Comparison of ENCODE assay signal across 15 cellular contexts in the genomic region with DNA sequence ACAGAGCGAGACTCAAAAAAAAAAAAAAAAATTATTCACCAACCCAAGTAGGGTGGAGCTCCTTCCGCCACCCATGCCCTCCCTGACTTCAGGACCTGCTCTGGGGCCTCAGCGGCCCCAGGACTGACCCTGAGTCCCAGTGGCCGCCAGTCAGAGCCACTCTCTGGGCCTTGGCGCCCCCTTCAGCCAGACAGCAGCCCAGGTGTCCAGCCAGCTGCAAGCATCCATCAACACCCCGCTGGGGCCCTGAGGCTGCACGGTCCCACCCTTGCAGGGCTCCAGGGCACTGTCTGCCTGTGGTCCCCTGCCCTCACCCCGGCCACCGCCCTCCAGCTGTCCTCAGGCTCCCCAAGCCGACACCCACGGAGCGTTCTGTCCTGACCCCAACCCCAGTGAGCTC. TPM values are rescaled to one million over a fixed set of nuclear protein-coding genes. Genes with fewer than 3 reads are reported as not detected.
DNase-seq lines count a peak whose midpoint lies in the region; ATAC-seq, FAIRE-seq and TF ChIP-seq lines count a peak whose summit lies in the region.
"Had no signal": no experiment of that assay in that cellular context is flagged by ENCODE, and none has a peak within 500 bp of the region (broad histone marks: within the 10 kb centered on the region; RNA-seq: fewer than 3 reads in every experiment).

No MANE protein-coding gene starts in this region.

- no peak overlapping the region for H4K91ac ChIP-seq in H1 (replicated peaks; ENCODE audit: insufficient read length, low read length)

- no peak overlapping the region for H3K23ac ChIP-seq in H1 (ENCODE audit: insufficient read length)

- TF ChIP-seq RAD21 in H1 (IDR thresholded peaks at IDR 0.05 in 1 of 2, conservative IDR thresholded peaks at IDR 0.05 in 1 of 2; ENCODE audit: low read depth in 2 of 2, low read length in 2 of 2) = peak; percentile 62 to 77

- DNase-seq in activated CD8-positive, alpha-beta T cell treated with anti-CD3 and anti-CD28 coated beads for 36 hours = peak; percentile 26
- no peak for DNase-seq in activated CD8-positive, alpha-beta T cell treated with anti-CD3 and anti-CD28 coated beads, Interleukin-2, amount 10 ng/mL, durations not matched to agents 7 days and 5 days
- no peak for DNase-seq in H1 (ENCODE audit: low read depth in 1 of 2, low spot score in 2 of 2)
- DNase-seq in gastrocnemius medialis = peak in 1 of 2 donors; percentile 56
- DNase-seq in vagina (ENCODE audit: extremely low spot score in 2 of 2) = no peak
- no peak for DNase-seq in NCI-H128 (lab: John Stamatoyannopoulos, UW; ENCODE audit: unreplicated experiment)
- DNase-seq: aorta, transverse colon had no signal

- no peak overlapping the region for H3K4me3 Mint-ChIP-seq in activated CD8-positive, alpha-beta T cell treated with anti-CD3 and anti-CD28 coated beads for 36 hours
- no peak overlapping the region for H3K4me3 Mint-ChIP-seq in activated CD8-positive, alpha-beta T cell treated with anti-CD3 and anti-CD28 coated beads, Interleukin-2, amount 10 ng/mL, durations not matched to agents 7 days and 5 days

- no peak overlapping the region for H3K27ac Mint-ChIP-seq in activated CD8-positive, alpha-beta T cell treated with anti-CD3 and anti-CD28 coated beads for 36 hours
- no peak overlapping the region for H3K27ac Mint-ChIP-seq in activated CD8-positive, alpha-beta T cell treated with anti-CD3 and anti-CD28 coated beads, Interleukin-2, amount 10 ng/mL, durations not matched to agents 7 days and 5 days

- no peak overlapping the region for H2AK5ac ChIP-seq in H1 (ENCODE audit: low read depth, low read length)

- H3K36me3 Mint-ChIP-seq in activated CD8-positive, alpha-beta T cell treated with anti-CD3 and anti-CD28 coated beads for 36 hours (ENCODE audit: low read depth) = no peaks in the 10 kb centered on the region
- H3K36me3 Mint-ChIP-seq in activated CD8-positive, alpha-beta T cell treated with anti-CD3 and anti-CD28 coated beads, Interleukin-2, amount 10 ng/mL, durations not matched to agents 7 days and 5 days (ENCODE audit: low read depth) = no peaks in the 10 kb centered on the region

- H3K27me3 ChIP-seq in Loucy (ENCODE audit: insufficient read depth, low read length, poor library complexity, severe bottlenecking) (no peaks in the 10 kb centered on the region), H1 (replicated peaks in 1 of 4; ENCODE audit: control insufficient read depth in 3 of 4, extremely low read depth in 1 of 4, insufficient read depth in 3 of 4, low read length in 3 of 4) (peaks cover 0 to 12% (median 8%) of the 10 kb centered on the region in 4 experiments; a peak in 6 of 7 replicates), gastrocnemius medialis (peaks cover 6 to 16% (median 6%) of the 10 kb centered on the region in 3 donors), vagina (peaks cover 6% of the 10 kb centered on the region)

- no peak for TF ChIP-seq CTCF in activated CD8-positive, alpha-beta T cell treated with anti-CD3 and anti-CD28 coated beads for 36 hours (IDR thresholded peaks at IDR 0.05)
- TF ChIP-seq CTCF in Loucy (conservative IDR thresholded peaks at IDR 0.05; ENCODE audit: low read length) = peak; percentile 44
- TF ChIP-seq CTCF in H1 (IDR thresholded peaks at IDR 0.05; ENCODE audit: control extremely low read depth in 1 of 3, insufficient read depth in 1 of 3, low read depth in 1 of 3, low read length in 3 of 3) = peak; percentile 53 to 59 (median 57)
- TF ChIP-seq CTCF in gastrocnemius medialis (IDR thresholded peaks at IDR 0.05 in 4 of 5, conservative IDR thresholded peaks at IDR 0.05 in 1 of 5) = no peak
- TF ChIP-seq CTCF in vagina (IDR thresholded peaks at IDR 0.05) = no peak

- no peak for ATAC-seq in activated CD8-positive, alpha-beta T cell treated with anti-CD3 and anti-CD28 coated beads for 36 hours
- ATAC-seq in activated CD8-positive, alpha-beta T cell treated with anti-CD3 and anti-CD28 coated beads, Interleukin-2, amount 10 ng/mL, durations not matched to agents 7 days and 5 days = no peak
- peak; percentile 10 for ATAC-seq in gastrocnemius medialis
- ATAC-seq in esophagus mucosa = no peak

- in situ Hi-C loops in gastrocnemius medialis (cut with MboI; ENCODE audit: low sequenced_read_pairs in 4 of 4) = no loop called here

- no peak overlapping the region for H2BK5ac ChIP-seq in H1 (ENCODE audit: low read depth, low read length)

- WGBS in H1 (ENCODE audit: extremely low coverage in 1 of 2, insufficient coverage in 1 of 2, insufficient read length in 1 of 2, insufficient replicate concordance in 2 of 2, low coverage in 1 of 2, low lambda C conversion rate in 2 of 2, missing lambda C conversion rate in 1 of 2), 2 experiments = 82% methylated on average over 4 of the region's 12 CpGs; no CpG with 5 or more reads in 1 of the 2 experiments

- H2AFZ ChIP-seq in Loucy (ENCODE audit: low read length) = no peak overlapping the region
- H2AFZ ChIP-seq in H1 (ENCODE audit: low read length) = no peak overlapping the region

- H3K18ac ChIP-seq in H1 (ENCODE audit: extremely low read depth, low read length) = no peak overlapping the region

- no peak overlapping the region for H2BK12ac ChIP-seq in H1 (ENCODE audit: low read depth, low read length)

- no peaks in the 10 kb centered on the region for H3K79me1 ChIP-seq in H1 (ENCODE audit: low read depth, low read length)

- H3K23me2 ChIP-seq in H1 (ENCODE audit: low read depth, low read length) = peaks cover 2% of the 10 kb centered on the region; the same call in 1 of the 2 replicates

- peaks cover 27% of the 10 kb centered on the region for H3K27me3 Mint-ChIP-seq in activated CD8-positive, alpha-beta T cell treated with anti-CD3 and anti-CD28 coated beads for 36 hours
- H3K27me3 Mint-ChIP-seq in activated CD8-positive, alpha-beta T cell treated with anti-CD3 and anti-CD28 coated beads, Interleukin-2, amount 10 ng/mL, durations not matched to agents 7 days and 5 days (ENCODE audit: low read depth) = peaks cover 6% of the 10 kb centered on the region

- H4K5ac ChIP-seq in H1 (ENCODE audit: insufficient read length, low read depth, low read length) = no peak overlapping the region

- no peak overlapping the region for H3K14ac ChIP-seq in H1 (ENCODE audit: insufficient read length)

- POLR2A ChIA-PET in activated CD8-positive, alpha-beta T cell treated with anti-CD3 and anti-CD28 coated beads for 36 hours (lab: Charles Lee) = no interaction called here
- POLR2A ChIA-PET in activated CD8-positive, alpha-beta T cell treated with anti-CD3 and anti-CD28 coated beads, Interleukin-2, amount 10 ng/mL, durations not matched to agents 7 days and 5 days (lab: Charles Lee) = no interaction called here
- POLR2A ChIA-PET in H1 (lab: Charles Lee; ENCODE audit: partially characterized antibody) = interaction anchor here (0.6 to 1.9 kb wide), 6 partner anchors 12 to 213 kb away, joined by 3 to 6 read pairs (median 4); partner anchors contain the start of genes KCNQ2 and PPDPF

- no peak overlapping the region for H3K9ac ChIP-seq in Loucy (ENCODE audit: low read depth, low read length, poor library complexity, severe bottlenecking)
- no peak overlapping the region for H3K9ac ChIP-seq in H1 (replicated peaks in 1 of 4; ENCODE audit: extremely low read depth in 1 of 4, low read depth in 3 of 4, low read length in 3 of 4)

- no peak overlapping the region for H4K8ac ChIP-seq in H1 (ENCODE audit: extremely low read depth, insufficient read depth, low read length)

- H3K4me2 ChIP-seq in Loucy (ENCODE audit: low read depth, low read length, poor library complexity, severe bottlenecking) (no peak overlapping the region), H1 (ENCODE audit: insufficient read depth in 1 of 2, low read depth in 2 of 2, low read length in 2 of 2) (no peak overlapping the region)

- H3K56ac ChIP-seq in H1 (replicated peaks; ENCODE audit: insufficient read length, low read depth, low read length) = no peak overlapping the region

- H2BK120ac ChIP-seq in H1 (replicated peaks; ENCODE audit: low read depth, low read length) = no peak overlapping the region

- no peaks in the 10 kb centered on the region for H4K20me1 ChIP-seq in Loucy (ENCODE audit: insufficient read depth, low read length, poor library complexity, severe bottlenecking)
- H4K20me1 ChIP-seq in H1 (replicated peaks in 1 of 2; ENCODE audit: control insufficient read depth in 1 of 2, insufficient read depth in 2 of 2, low read length in 2 of 2) = no peaks in the 10 kb centered on the region

- H2BK20ac ChIP-seq in H1 (ENCODE audit: low read length) = no peak overlapping the region

- no peak overlapping the region for H3K4ac ChIP-seq in H1 (replicated peaks; ENCODE audit: insufficient read length, low read depth, low read length)

- no peaks in the 10 kb centered on the region for H3K4me1 Mint-ChIP-seq in activated CD8-positive, alpha-beta T cell treated with anti-CD3 and anti-CD28 coated beads for 36 hours (ENCODE audit: low read depth)
- no peaks in the 10 kb centered on the region for H3K4me1 Mint-ChIP-seq in activated CD8-positive, alpha-beta T cell treated with anti-CD3 and anti-CD28 coated beads, Interleukin-2, amount 10 ng/mL, durations not matched to agents 7 days and 5 days (ENCODE audit: low read depth)

- H3K36me3 ChIP-seq in Loucy (ENCODE audit: insufficient read depth, low read length) = no peaks in the 10 kb centered on the region
- no peaks in the 10 kb centered on the region for H3K36me3 ChIP-seq in H1 (ENCODE audit: control insufficient read depth in 2 of 4, insufficient read depth in 4 of 4, low read length in 3 of 4)
- H3K36me3 ChIP-seq in gastrocnemius medialis = peaks cover 0 to 2% of the 10 kb centered on the region in 2 donors
- no peaks in the 10 kb centered on the region for H3K36me3 ChIP-seq in vagina
- H3K36me3 ChIP-seq: prostate gland, transverse colon had no signal

- no peaks in the 10 kb centered on the region for H3K79me2 ChIP-seq in Loucy (ENCODE audit: insufficient read depth, low read length)
- no peaks in the 10 kb centered on the region for H3K79me2 ChIP-seq in H1 (ENCODE audit: control insufficient read depth in 1 of 2, insufficient read depth in 2 of 2, low read length in 2 of 2)

- no peak overlapping the region for H3K4me3 ChIP-seq in Loucy (ENCODE audit: low read length, poor library complexity, severe bottlenecking)
- H3K4me3 ChIP-seq in H1 (ENCODE audit: extremely low read depth in 1 of 4, insufficient read depth in 2 of 4, low read depth in 3 of 4, low read length in 4 of 4) = no peak overlapping the region
- H3K4me3 ChIP-seq in gastrocnemius medialis = no peak overlapping the region
- H3K4me3 ChIP-seq in vagina = no peak overlapping the region
- H3K4me3 ChIP-seq: prostate gland, transverse colon had no signal

- CTCF ChIA-PET in activated CD8-positive, alpha-beta T cell treated with anti-CD3 and anti-CD28 coated beads for 36 hours (lab: Charles Lee) = interaction anchor here (0.8 kb wide), 1 partner anchor 13 kb away, joined by 3 read pairs; no protein-coding TSS in a partner anchor
- CTCF ChIA-PET in activated CD8-positive, alpha-beta T cell treated with anti-CD3 and anti-CD28 coated beads, Interleukin-2, amount 10 ng/mL, durations not matched to agents 7 days and 5 days (lab: Charles Lee) = interaction anchor here (1.9 kb wide), 1 partner anchor 13 kb away, joined by 6 read pairs; no protein-coding TSS in a partner anchor
- CTCF ChIA-PET in H1 (lab: Charles Lee; ENCODE audit: partially characterized antibody) = interaction anchor here (0.6 to 4.8 kb wide), 16 partner anchors 8 to 490 kb away, joined by 3 to 39 read pairs (median 4); partner anchors contain the start of gene PTK6

- no peaks in the 10 kb centered on the region for H3K9me3 Mint-ChIP-seq in activated CD8-positive, alpha-beta T cell treated with anti-CD3 and anti-CD28 coated beads for 36 hours
- H3K9me3 Mint-ChIP-seq in activated CD8-positive, alpha-beta T cell treated with anti-CD3 and anti-CD28 coated beads, Interleukin-2, amount 10 ng/mL, durations not matched to agents 7 days and 5 days (ENCODE audit: insufficient read depth) = no peaks in the 10 kb centered on the region

- TF ChIP-seq POLR2A in H1 (IDR thresholded peaks at IDR 0.05; ENCODE audit: control extremely low read depth in 1 of 2, low read depth in 2 of 2, low read length in 2 of 2) (no peak), gastrocnemius medialis (IDR thresholded peaks at IDR 0.05) (no peak), vagina (IDR thresholded peaks at IDR 0.05) (no peak)

- H3K9me3 ChIP-seq in Loucy (ENCODE audit: insufficient read depth, low read depth, low read length) = no peaks in the 10 kb centered on the region
- H3K9me3 ChIP-seq in H1 (ENCODE audit: insufficient read depth in 2 of 2, low read depth in 1 of 2, low read length in 1 of 2) = peaks cover 4% of the 10 kb centered on the region in 2 experiments; a peak in 1 of 4 replicates
- no peaks in the 10 kb centered on the region for H3K9me3 ChIP-seq in gastrocnemius medialis
- H3K9me3 ChIP-seq in vagina = no peaks in the 10 kb centered on the region
- H3K9me3 ChIP-seq: prostate gland, transverse colon had no signal

- no peak for TF ChIP-seq EP300 in H1 (IDR thresholded peaks at IDR 0.05; ENCODE audit: borderline replicate concordance in 1 of 2, low read depth in 2 of 2, low read length in 2 of 2)

- H3K4me1 ChIP-seq in Loucy (ENCODE audit: insufficient read depth, low read length, poor library complexity, severe bottlenecking) = peaks cover 9% of the 10 kb centered on the region
- peaks cover 0 to 29% (median 16%) of the 10 kb centered on the region in 4 experiments; a peak in 5 of 7 replicates for H3K4me1 ChIP-seq in H1 (replicated peaks in 1 of 4; ENCODE audit: control insufficient read depth in 3 of 4, insufficient read depth in 4 of 4, low read length in 3 of 4)
- H3K4me1 ChIP-seq in gastrocnemius medialis = peaks cover 0 to 5% of the 10 kb centered on the region in 2 donors
- H3K4me1 ChIP-seq in vagina = no peaks in the 10 kb centered on the region
- H3K4me1 ChIP-seq: prostate gland, transverse colon had no signal

- H3K27ac ChIP-seq in H1 (ENCODE audit: low read depth, low read length) (no peak overlapping the region), gastrocnemius medialis (no peak overlapping the region), vagina (no peak overlapping the region)
- H3K27ac ChIP-seq: prostate gland, transverse colon had no signal

- H3K9me2 ChIP-seq in Loucy (replicated peaks; ENCODE audit: low read depth, low read length) = no peaks in the 10 kb centered on the region

- H3F3A ChIP-seq in Loucy (ENCODE audit: low read depth) = no peaks in the 10 kb centered on the region

- intact Hi-C loops in activated CD8-positive, alpha-beta T cell treated with anti-CD3 and anti-CD28 coated beads for 36 hours (cut with micrococcal nuclease) = no loop called here
- intact Hi-C loops in gastrocnemius medialis (cut with DNase I; ENCODE audit: low total_unique reads) = no loop called here
- intact Hi-C loops in vagina (cut with DNase I) = no loop called here

- no peak overlapping the region for H2BK15ac ChIP-seq in H1 (ENCODE audit: low read length)

- FAIRE-seq in H1 (lab: Jason Lieb, UNC) = no peak
- FAIRE-seq: GM19239 had no signal

RNA-seq across cellular contexts. Expression of gene KCNQ2, which starts 11.4 kb away (rescaled TPM):
- not detected for total RNA-seq in activated CD8-positive, alpha-beta T cell treated with anti-CD3 and anti-CD28 coated beads for 36 hours
- not detected for total RNA-seq in activated CD8-positive, alpha-beta T cell treated with anti-CD3 and anti-CD28 coated beads, Interleukin-2, amount 10 ng/mL, durations not matched to agents 7 days and 5 days
- total RNA-seq in H1 (2021; fragmentation: NEBNext Ultra II Directional; extraction: Animal tissue kit (Norgen Biotek cat#: 25700)) = 82.6 and 88.6 TPM in 2 replicates
- polyA plus RNA-seq in H1 (2011; rRNA removed) = 243 and 277 TPM in 2 replicates
- polyA plus RNA-seq in H1 (2011; cell fraction: cytosol; rRNA removed) = 174 TPM
- 206 TPM for polyA plus RNA-seq in H1 (2011; cell fraction: nucleus; rRNA removed)
- polyA plus RNA-seq in H1 (2012, experiment 1 of 2) = 41.9 to 107 TPM (median 94.0 TPM) in 4 replicates
- polyA plus RNA-seq in H1 (2012, experiment 2 of 2) = 88.7 TPM
- polyA plus RNA-seq in H1 (2013, experiment 1 of 2) = 72.4 TPM
- 73.2 TPM for polyA plus RNA-seq in H1 (2013, experiment 2 of 2)
- 40.5 and 42.0 TPM in 2 replicates for polyA minus RNA-seq in H1 (2011; rRNA and poly(A)+ RNA removed)
- 39.6 TPM for polyA minus RNA-seq in H1 (2011; cell fraction: cytosol; rRNA and poly(A)+ RNA removed)
- 33.1 TPM for polyA minus RNA-seq in H1 (2011; cell fraction: nucleus; rRNA and poly(A)+ RNA removed)
- total RNA-seq in gastrocnemius medialis = not detected
- not detected for total RNA-seq in esophagus mucosa
- total RNA-seq in vagina = 1.2 TPM
- total RNA-seq: aorta; dermis microvascular lymphatic vessel endothelial cell; T-helper 1 cell treated with Interleukin-12 subunit alpha and Interleukin-12 subunit beta and Interleukin-4 antibody, amounts not matched to agents 30 ng/mL and 1 ng/mL, for 36 hours had no signal
- polyA plus RNA-seq: aorta had no signal

RNA-seq across cellular contexts. Expression of gene EEF1A2, which starts 15.0 kb away (rescaled TPM):
- total RNA-seq in activated CD8-positive, alpha-beta T cell treated with anti-CD3 and anti-CD28 coated beads for 36 hours = 1 to 10 TPM; 1.4 to 2.2 TPM
- not detected for total RNA-seq in activated CD8-positive, alpha-beta T cell treated with anti-CD3 and anti-CD28 coated beads, Interleukin-2, amount 10 ng/mL, durations not matched to agents 7 days and 5 days
- total RNA-seq in H1 (2021; fragmentation: NEBNext Ultra II Directional; extraction: Animal tissue kit (Norgen Biotek cat#: 25700)) = 25.8 and 27.9 TPM in 2 replicates
- polyA plus RNA-seq in H1 (2011; rRNA removed) = 7.4 and 17.5 TPM in 2 replicates
- polyA plus RNA-seq in H1 (2011; cell fraction: cytosol; rRNA removed) = 15.5 TPM
- polyA plus RNA-seq in H1 (2011; cell fraction: nucleus; rRNA removed) = 33.5 TPM
- 25.2 to 45.3 TPM (median 39.3 TPM) in 4 replicates for polyA plus RNA-seq in H1 (2012, experiment 1 of 2)
- 22.6 TPM for polyA plus RNA-seq in H1 (2012, experiment 2 of 2)
- 26.8 TPM for polyA plus RNA-seq in H1 (2013, experiment 1 of 2)
- 25.5 TPM for polyA plus RNA-seq in H1 (2013, experiment 2 of 2)
- polyA minus RNA-seq in H1 (2011; rRNA and poly(A)+ RNA removed) = 6.0 and 11.9 TPM in 2 replicates
- polyA minus RNA-seq in H1 (2011; cell fraction: cytosol; rRNA and poly(A)+ RNA removed) = 20.6 TPM
- polyA minus RNA-seq in H1 (2011; cell fraction: nucleus; rRNA and poly(A)+ RNA removed) = 13.6 TPM
- total RNA-seq in gastrocnemius medialis = 1,000 to 10,000 TPM; 1,736 to 2,603 (median 2,395) TPM
- 0.76 TPM for total RNA-seq in esophagus mucosa
- 9.8 TPM for total RNA-seq in vagina

RNA-seq across cellular contexts. Expression of gene PPDPF, which starts 36.7 kb away (rescaled TPM):
- total RNA-seq in activated CD8-positive, alpha-beta T cell treated with anti-CD3 and anti-CD28 coated beads for 36 hours = 100 to 1,000 TPM; 193 to 226 TPM
- total RNA-seq in activated CD8-positive, alpha-beta T cell treated with anti-CD3 and anti-CD28 coated beads, Interleukin-2, amount 10 ng/mL, durations not matched to agents 7 days and 5 days = 100 to 1,000 TPM; 292 to 296 TPM
- total RNA-seq in H1 (2021; fragmentation: NEBNext Ultra II Directional; extraction: Animal tissue kit (Norgen Biotek cat#: 25700)) = 125 and 138 TPM in 2 replicates
- 30.5 and 49.9 TPM in 2 replicates for polyA plus RNA-seq in H1 (2011; rRNA removed)
- polyA plus RNA-seq in H1 (2011; cell fraction: cytosol; rRNA removed) = 13.6 TPM
- polyA plus RNA-seq in H1 (2011; cell fraction: nucleus; rRNA removed) = 40.2 TPM
- polyA plus RNA-seq in H1 (2012, experiment 1 of 2) = 38.8 to 127 TPM (median 112 TPM) in 4 replicates
- polyA plus RNA-seq in H1 (2012, experiment 2 of 2) = 66.7 TPM
- polyA plus RNA-seq in H1 (2013, experiment 1 of 2) = 147 TPM
- polyA plus RNA-seq in H1 (2013, experiment 2 of 2) = 151 TPM
- 2.8 and 4.9 TPM in 2 replicates for polyA minus RNA-seq in H1 (2011; rRNA and poly(A)+ RNA removed)
- 109 TPM for polyA minus RNA-seq in H1 (2011; cell fraction: cytosol; rRNA and poly(A)+ RNA removed)
- 58.7 TPM for polyA minus RNA-seq in H1 (2011; cell fraction: nucleus; rRNA and poly(A)+ RNA removed)
- 100 to 1,000 TPM in 1 of 4 donors, 10 to 100 TPM in 3; 50.2 to 207 (median 76.1) TPM for total RNA-seq in gastrocnemius medialis
- total RNA-seq in esophagus mucosa = 459 TPM
- total RNA-seq in vagina = 198 TPM

RNA-seq across cellular contexts. Expression of gene PTK6, which starts 53.3 kb away (rescaled TPM):
- total RNA-seq in activated CD8-positive, alpha-beta T cell treated with anti-CD3 and anti-CD28 coated beads for 36 hours = under 1 TPM in 1 of 2 experiments, not detected in 1; 0.18 TPM
- total RNA-seq in activated CD8-positive, alpha-beta T cell treated with anti-CD3 and anti-CD28 coated beads, Interleukin-2, amount 10 ng/mL, durations not matched to agents 7 days and 5 days = under 1 TPM in 1 of 2 experiments, not detected in 1; 0.34 TPM
- 0.17 and 0.19 TPM in 2 replicates for total RNA-seq in H1 (2021; fragmentation: NEBNext Ultra II Directional; extraction: Animal tissue kit (Norgen Biotek cat#: 25700))
- 0.12 and 0.30 TPM in 2 replicates for polyA plus RNA-seq in H1 (2011; rRNA removed)
- 0.27 TPM for polyA plus RNA-seq in H1 (2011; cell fraction: cytosol; rRNA removed)
- polyA plus RNA-seq in H1 (2011; cell fraction: nucleus; rRNA removed) = 0.67 TPM
- polyA plus RNA-seq in H1 (2012, experiment 1 of 2) = 0.32 to 0.41 TPM (median 0.40 TPM) in 4 replicates
- 0.25 TPM for polyA plus RNA-seq in H1 (2012, experiment 2 of 2)
- 0.08 TPM for polyA plus RNA-seq in H1 (2013, experiment 1 of 2)
- polyA plus RNA-seq in H1 (2013, experiment 2 of 2) = 0.07 TPM
- polyA minus RNA-seq in H1 (2011; rRNA and poly(A)+ RNA removed) = 0.12 TPM in 1 of 2 replicates, not detected in the other
- polyA minus RNA-seq in H1 (2011; cell fraction: cytosol; rRNA and poly(A)+ RNA removed) = 0.37 TPM
- 0.20 TPM for polyA minus RNA-seq in H1 (2011; cell fraction: nucleus; rRNA and poly(A)+ RNA removed)
- total RNA-seq in gastrocnemius medialis = under 1 TPM in 1 of 4 donors, not detected in 3; 0.36 TPM
- 92.7 TPM for total RNA-seq in esophagus mucosa
- 25.8 TPM for total RNA-seq in vagina
- total RNA-seq: Daoy had no signal

Comparison
In these comparisons a context has a peak if more than half of its experiments do, and no peak if none do; other contexts are left out.
1. ATAC-seq: peak in gastrocnemius medialis (2 of 2); none in activated CD8-positive, alpha-beta T cell treated with anti-CD3 and anti-CD28 coated beads for 36 hours (single experiment), activated CD8-positive, alpha-beta T cell treated with anti-CD3 and anti-CD28 coated beads, Interleukin-2, amount 10 ng/mL, durations not matched to agents 7 days and 5 days (single experiment) and esophagus mucosa (single experiment).
2. CTCF ChIP-seq: peak in Loucy (single experiment) and H1 (3 of 3); none in activated CD8-positive, alpha-beta T cell treated with anti-CD3 and anti-CD28 coated beads for 36 hours (single experiment), gastrocnemius medialis (0 of 5) and vagina (0 of 3).
3. RNA of gene KCNQ2, which starts 11.4 kb away (total RNA-seq): 82.6 to 88.6 TPM in H1; 1.2 TPM in vagina (single experiment), not detected in activated CD8-positive, alpha-beta T cell treated with anti-CD3 and anti-CD28 coated beads, Interleukin-2, amount 10 ng/mL, durations not matched to agents 7 days and 5 days, not detected in activated CD8-positive, alpha-beta T cell treated with anti-CD3 and anti-CD28 coated beads for 36 hours, not detected in esophagus mucosa (single experiment) and not detected in gastrocnemius medialis; every median in the first group is over 10 times any median in the second.
4. RNA of gene EEF1A2, which starts 15.0 kb away (total RNA-seq): 1,736 to 2,603 TPM in gastrocnemius medialis; 25.8 to 27.9 TPM in H1, 9.8 TPM in vagina (single experiment), 1.4 to 2.2 TPM in activated CD8-positive, alpha-beta T cell treated with anti-CD3 and anti-CD28 coated beads for 36 hours, 0.76 TPM in esophagus mucosa (single experiment) and not detected in activated CD8-positive, alpha-beta T cell treated with anti-CD3 and anti-CD28 coated beads, Interleukin-2, amount 10 ng/mL, durations not matched to agents 7 days and 5 days; every median in the first group is over 10 times any median in the second.